8 cellular contexts compared by ENCODE assay signal in genomic region chr19:36213793-36214387, GRCh38. TPM values are rescaled to one million over a fixed set of nuclear protein-coding genes. Genes with fewer than 3 reads are reported as not detected.
DNase-seq lines count a peak whose midpoint lies in the region; ATAC-seq, FAIRE-seq and TF ChIP-seq lines count a peak whose summit lies in the region.

No MANE protein-coding gene starts in this region.

- TF ChIP-seq RAD21 in K562 (CRISPR knock-in tag; conservative IDR thresholded peaks at IDR 0.05 in 1 of 2, IDR thresholded peaks at IDR 0.05 in 1 of 2): no peak

- no peaks in the 10 kb centered on the region for H3K27me3 ChIP-seq in H7 (ENCODE audit: control insufficient read depth, insufficient read depth, low read length)
- H3K27me3 ChIP-seq in K562 (ENCODE audit: control insufficient read depth in 2 of 2, insufficient read depth in 2 of 2, low read length in 2 of 2): no peaks in the 10 kb centered on the region
- no peaks in the 10 kb centered on the region for H3K27me3 ChIP-seq in uterus

- H3K9me3 ChIP-seq in K562 (replicated peaks; ENCODE audit: control insufficient read depth, insufficient read depth, low read depth, low read length) (no peaks in the 10 kb centered on the region), uterus (no peaks in the 10 kb centered on the region)

- no peaks in the 10 kb centered on the region for H3K9me1 ChIP-seq in K562 (ENCODE audit: control insufficient read depth, insufficient read depth, low read length)

- POLR2A ChIA-PET in K562 (lab: Yijun Ruan, JAX): interaction anchor here (0.8 to 2.6 kb wide), 6 partner anchors 7 to 356 kb away, joined by 3 to 13 read pairs (median 4); no protein-coding TSS in a partner anchor

- FAIRE-seq in K562 (lab: Jason Lieb, UNC): peak; percentile 49
- no peak for FAIRE-seq in GM12892 (lab: Jason Lieb, UNC)

- peaks cover 4 to 17% of the 10 kb centered on the region in 2 experiments; a peak in 4 of 5 replicates for H3K4me1 ChIP-seq in K562 (replicated peaks in 1 of 2; ENCODE audit: control insufficient read depth in 2 of 2, insufficient read depth in 2 of 2, low read length in 2 of 2)
- H3K4me1 ChIP-seq in uterus: peaks cover 0 to 7% of the 10 kb centered on the region in 2 donors

- peak overlapping the region; percentile 99 for H3K4me2 ChIP-seq in K562 (ENCODE audit: insufficient read depth, low read length)

- H4K20me1 ChIP-seq in K562 (replicated peaks; ENCODE audit: control insufficient read depth, insufficient read depth, low read length): no peaks in the 10 kb centered on the region

- peaks cover 49% of the 10 kb centered on the region for H3K79me2 ChIP-seq in K562 (ENCODE audit: control insufficient read depth, insufficient read depth, low read length)

- TF ChIP-seq EP300 in K562 (IDR thresholded peaks at IDR 0.05; ENCODE audit: low read length): no peak

- no peak for TF ChIP-seq POLR2A in K562 (conservative IDR thresholded peaks at IDR 0.05)
- TF ChIP-seq POLR2A in uterus (IDR thresholded peaks at IDR 0.05): no peak
- no peak for TF ChIP-seq POLR2A in GM12892 (IDR thresholded peaks at IDR 0.05; ENCODE audit: low read depth, low read length)

- DNase-seq in AG08395 (ENCODE audit: low spot score) (peak; percentile 10), H7 (no peak), K562 (ENCODE audit: extremely low read depth in 1 of 4, low spot score in 3 of 4) (peak in 2 of 4 experiments; percentile 27 to 29), lung microvascular endothelial cell (ENCODE audit: low read depth in 2 of 2) (peak; percentile 46 to 50), uterus (no peak), GM12892 (ENCODE audit: insufficient read length) (no peak), GM13977 (ENCODE audit: low spot score) (no peak), epidermal melanocyte (ENCODE audit: insufficient read length, low spot score) (no peak)

- H3K4me3 ChIP-seq in H7 (ENCODE audit: insufficient read depth, low read depth, low read length) (peak overlapping the region; percentile 95), K562 (peak overlapping the region; percentile 80), uterus (peak overlapping the region; percentile 67 to 88)

- H3K36me3 ChIP-seq in H7 (replicated peaks; ENCODE audit: control insufficient read depth, insufficient read depth, low read length): no peaks in the 10 kb centered on the region
- peaks cover 10% of the 10 kb centered on the region for H3K36me3 ChIP-seq in K562 (ENCODE audit: control insufficient read depth, insufficient read depth, low read length)
- no peaks in the 10 kb centered on the region for H3K36me3 ChIP-seq in uterus

- intact Hi-C loops in K562 (cut with micrococcal nuclease): no loop called here
- intact Hi-C loops in uterus (cut with DNase I; ENCODE audit: low total_unique reads): no loop called here

- TF ChIP-seq CTCF in K562 (IDR thresholded peaks at IDR 0.05 in 2 of 3, conservative IDR thresholded peaks at IDR 0.05 in 1 of 3; ENCODE audit: insufficient read depth in 2 of 3, low read depth in 1 of 3, low read length in 3 of 3) (no peak), uterus (IDR thresholded peaks at IDR 0.05) (no peak), GM13977 (IDR thresholded peaks at IDR 0.05; ENCODE audit: extremely low read depth, insufficient read depth, missing control alignments) (no peak)

- in situ Hi-C loops in K562 (cut with MboI): no loop called here
- in situ Hi-C loops in GM13977 (cut with MboI; ENCODE audit: low pct_unique_long_range_greater_than_20kb, low sequenced_read_pairs, unreplicated experiment): no loop called here

- peak overlapping the region; percentile 97 to 99 for H3K9ac ChIP-seq in K562 (ENCODE audit: insufficient read depth in 1 of 2, low read depth in 2 of 2, low read length in 2 of 2)

- H2AFZ ChIP-seq in K562 (ENCODE audit: low read depth, low read length): peak overlapping the region; percentile 99

- BruUV-seq in K562 (replicated peaks; lab: Mats Ljungman, UMichigan): TSS peak; percentile 87

- 8% methylated on average over 15 of the region's 15 CpGs for WGBS in K562 (ENCODE audit: insufficient coverage, low coverage, missing lambda C conversion rate)

- CTCF ChIA-PET in K562 (lab: Yijun Ruan, JAX; ENCODE audit: low intra/inter-chr PET ratio): interaction anchor here (0.6 kb wide), 1 partner anchor 86 kb away, joined by 3 read pairs; no protein-coding TSS in a partner anchor

- ATAC-seq in K562: no peak

- H3K27ac ChIP-seq in K562 (ENCODE audit: extremely low read depth, low read depth, low read length) (peak overlapping the region; percentile 97), uterus (peak overlapping the region; percentile 94 to 97)

TF ChIP-seq in K562, 482 proteins besides CTCF, POLR2A, EP300 and RAD21 (continues in another document):
- TF ChIP-seq TOE1 (IDR thresholded peaks at IDR 0.05; ENCODE audit: borderline replicate concordance) (peak; percentile 50; the same call in 1 of the 2 replicates), TOE1 (CRISPR knock-in tag; IDR thresholded peaks at IDR 0.05; ENCODE audit: borderline replicate concordance, low read depth) (no peak), ZBTB26 (CRISPR knock-in tag; IDR thresholded peaks at IDR 0.05) (no peak), RUNX1 (IDR thresholded peaks at IDR 0.05; ENCODE audit: low read depth) (no peak), MIER1 (IDR thresholded peaks at IDR 0.05; ENCODE audit: low read depth) (peak; percentile 62; the same call in 1 of the 2 replicates), NCOR1 (IDR thresholded peaks at IDR 0.05) (no peak)

RNA-seq across cellular contexts. Expression of gene ZNF565, which starts 0.6 kb away (rescaled TPM):
- 2.6 and 4.4 TPM in 2 replicates for total RNA-seq in H7 (2014; rRNA removed; shearing (Covaris generic))
- total RNA-seq in K562 (2011; cell fraction: chromatin; rRNA removed; ENCODE audit: low replicate concordance): 7.4 and 10.8 TPM in 2 replicates
- 5.0 and 5.5 TPM in 2 replicates for total RNA-seq in K562 (2011; cell fraction: nucleolus; rRNA removed)
- total RNA-seq in K562 (2011; cell fraction: nucleoplasm; rRNA removed): 4.0 and 5.6 TPM in 2 replicates
- total RNA-seq in K562 (2014; rRNA removed) (1.3 TPM in 2 replicates), K562 (2014; rRNA removed; fragmentation: Illumina TruSeq; extraction: Trizol) (2.9 and 3.0 TPM in 2 replicates), K562 (2015; rRNA removed; fragmentation: Illumina TruSeq; extraction: Trizol) (2.5 and 3.0 TPM in 2 replicates), K562 (2021) (1.8 TPM in 2 replicates), lung microvascular endothelial cell (2.0 and 3.8 TPM in 2 replicates), uterus (10 to 100 TPM in 1 of 4 donors, 1 to 10 TPM in 3; 1.5 to 20.8 (median 6.1) TPM)
- polyA plus RNA-seq in K562 (2011; rRNA removed) (2.6 and 3.2 TPM in 2 replicates), K562 (2014; fragmentation: Illumina TruSeq; extraction: Trizol) (1.8 and 2.3 TPM in 2 replicates), K562 (2014; fragmentation: Nextera tagmentation; extraction: Ambion mirVana) (1 to 10 TPM; 2.6 to 2.7 TPM), K562 (2014; rRNA removed) (1.7 and 2.5 TPM in 2 replicates)
- polyA plus RNA-seq in K562 (2011; cell fraction: cytosol; rRNA removed): 0.82 and 1.1 TPM in 2 replicates
- 2.7 and 3.9 TPM in 2 replicates for polyA plus RNA-seq in K562 (2011; cell fraction: nucleus; rRNA removed)
- polyA plus RNA-seq in K562 (2012): 1.2 and 1.3 TPM in 2 replicates
- 4.2 and 5.2 TPM in 2 replicates for polyA minus RNA-seq in K562 (2011; rRNA and poly(A)+ RNA removed)
- 1.1 and 2.1 TPM in 2 replicates for polyA minus RNA-seq in K562 (2011; cell fraction: cytosol; rRNA and poly(A)+ RNA removed)
- polyA minus RNA-seq in K562 (2011; cell fraction: nucleus; rRNA and poly(A)+ RNA removed): 1.2 and 2.3 TPM in 2 replicates
- polyA plus RNA-seq in GM12892 (2012; ENCODE audit: missing spikeins): 1.6 TPM

RNA-seq across cellular contexts. Expression of gene ZNF146, which starts 1.0 kb away (rescaled TPM):
- total RNA-seq in H7 (2014; rRNA removed; shearing (Covaris generic)): 156 and 219 TPM in 2 replicates
- total RNA-seq in K562 (2011; cell fraction: chromatin; rRNA removed; ENCODE audit: low replicate concordance): 59.1 and 134 TPM in 2 replicates
- total RNA-seq in K562 (2011; cell fraction: nucleolus; rRNA removed): 39.9 and 49.0 TPM in 2 replicates
- total RNA-seq in K562 (2011; cell fraction: nucleoplasm; rRNA removed): 83.6 and 109 TPM in 2 replicates
- total RNA-seq in K562 (2014; rRNA removed) (102 TPM in 2 replicates), K562 (2014; rRNA removed; fragmentation: Illumina TruSeq; extraction: Trizol) (195 and 223 TPM in 2 replicates), K562 (2015; rRNA removed; fragmentation: Illumina TruSeq; extraction: Trizol) (182 and 187 TPM in 2 replicates), K562 (2021) (92.4 and 99.9 TPM in 2 replicates), lung microvascular endothelial cell (50.1 and 65.7 TPM in 2 replicates), uterus (100 to 1,000 TPM in 1 of 4 donors, 10 to 100 TPM in 3; 54.7 to 238 (median 84.2) TPM)
- polyA plus RNA-seq in K562 (2011; rRNA removed) (98.8 and 124 TPM in 2 replicates), K562 (2014; fragmentation: Illumina TruSeq; extraction: Trizol) (146 and 185 TPM in 2 replicates), K562 (2014; fragmentation: Nextera tagmentation; extraction: Ambion mirVana) (100 to 1,000 TPM in 1 of 2 experiments, 10 to 100 TPM in 1; 36.2 to 116 TPM), K562 (2014; rRNA removed) (102 and 107 TPM in 2 replicates)
- polyA plus RNA-seq in K562 (2011; cell fraction: cytosol; rRNA removed): 14.8 and 36.3 TPM in 2 replicates
- 21.8 and 34.3 TPM in 2 replicates for polyA plus RNA-seq in K562 (2011; cell fraction: nucleus; rRNA removed)
- 66.6 and 84.1 TPM in 2 replicates for polyA plus RNA-seq in K562 (2012)
- polyA minus RNA-seq in K562 (2011; rRNA and poly(A)+ RNA removed): 160 and 197 TPM in 2 replicates
- 52.6 and 57.3 TPM in 2 replicates for polyA minus RNA-seq in K562 (2011; cell fraction: cytosol; rRNA and poly(A)+ RNA removed)
- 15.9 and 36.4 TPM in 2 replicates for polyA minus RNA-seq in K562 (2011; cell fraction: nucleus; rRNA and poly(A)+ RNA removed)
- 62.5 TPM for polyA plus RNA-seq in GM12892 (2012; ENCODE audit: missing spikeins)

Comparison
In these comparisons a context has a peak if more than half of its experiments do, and no peak if none do; other contexts are left out.
1. DNase-seq: peak in AG08395 (single experiment) and lung microvascular endothelial cell (2 of 2); none in H7 (single experiment), uterus (0 of 2), GM12892 (single experiment), GM13977 (single experiment) and epidermal melanocyte (single experiment).
2. Peak in every context shown above with its lines, with median percentiles within 50 percentile points of each other: H3K4me3 ChIP-seq.